19 cellular contexts compared by ENCODE assay signal in the genomic region with DNA sequence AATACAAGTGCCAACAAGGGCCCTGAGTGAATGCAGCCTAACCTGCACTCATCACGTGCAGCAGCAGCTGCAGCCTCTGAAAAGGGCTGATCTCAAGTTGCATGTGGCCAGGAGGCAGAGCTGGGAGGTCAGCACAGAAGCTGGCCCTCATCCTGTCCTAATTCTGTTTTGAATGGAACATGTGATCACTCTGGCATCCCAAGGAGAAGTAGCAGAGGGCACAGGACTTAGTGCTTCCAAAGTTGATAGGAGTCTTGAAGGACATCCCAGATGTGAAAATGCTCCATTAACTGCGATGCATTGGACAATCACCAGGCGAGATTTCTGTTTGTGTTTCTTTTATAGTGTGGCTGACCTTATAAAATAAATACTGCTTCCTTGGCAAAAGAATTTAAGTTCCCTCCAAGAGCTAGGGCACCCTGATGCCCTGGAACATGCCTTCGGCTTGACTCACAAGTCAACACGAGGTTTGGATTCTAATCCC. TPM values are rescaled to one million over a fixed set of nuclear protein-coding genes. Genes with fewer than 3 reads are reported as not detected.
A peak's percentile ranks its signal among the peaks of the same experiment; 100 is the strongest.
DNase-seq lines count a peak whose midpoint lies in the region; ATAC-seq and TF ChIP-seq lines count a peak whose summit lies in the region.
"Had no signal": no experiment of that assay in that cellular context is flagged by ENCODE, and none has a peak within 500 bp of the region (broad histone marks: within the 10 kb centered on the region; RNA-seq: fewer than 3 reads in every experiment).

No MANE protein-coding gene starts in this region.

- peak; percentile 17 for DNase-seq in AG10803 (ENCODE audit: low read depth)
- DNase-seq in HS-27A (ENCODE audit: low read depth), result peak; percentile 38
- peak; percentile 82 for DNase-seq in myocyte (ENCODE audit: low read depth)
- no peak for DNase-seq in GM13976 (ENCODE audit: low spot score)
- no peak for DNase-seq in aorta
- DNase-seq in HuH-7 (ENCODE audit: low spot score), result no peak
- DNase-seq: activated CD4-positive, alpha-beta T cell treated with anti-CD3 and anti-CD28 coated beads for 4 hours; activated CD8-positive, alpha-beta memory T cell treated with anti-CD3 and anti-CD28 coated beads, Interleukin-2, amount 50 U/mL, for 48 hours; activated gamma-delta T cell; amygdala; BE2C; cerebellar nuclear complex; left ventricle myocardium inferior; NCI-H146; testis had no signal

- H3K27ac ChIP-seq in VCaP (peak overlapping the region; percentile 46), aorta (ENCODE audit: low read depth in 1 of 2, low read length in 2 of 2) (peak overlapping the region in 1 of 2 donors; percentile 38)
- H3K27ac ChIP-seq: gastrocnemius medialis, left ventricle myocardium inferior, skin epidermis, testis had no signal

- H3K27me3 ChIP-seq in aorta (ENCODE audit: control insufficient read depth in 1 of 2, insufficient read depth in 2 of 2, low read length in 1 of 2), result no peaks in the 10 kb centered on the region
- H3K27me3 ChIP-seq: BE2C, gastrocnemius medialis, testis had no signal

- WGBS in aorta, 2 donors, result 8 to 11% methylated on average over 5 of the region's 5 CpGs

- TF ChIP-seq CTCF in AG10803 (conservative IDR thresholded peaks at IDR 0.05; ENCODE audit: low read length) (no peak), VCaP (conservative IDR thresholded peaks at IDR 0.05) (no peak), GM13976 (IDR thresholded peaks at IDR 0.05; ENCODE audit: borderline replicate concordance, control extremely low read depth, extremely low read depth, insufficient read depth, missing control alignments) (no peak)

- no peaks in the 10 kb centered on the region for H3K4me1 ChIP-seq in aorta (ENCODE audit: control insufficient read depth in 1 of 2, insufficient read depth in 2 of 2, low read length in 2 of 2)

- no peak overlapping the region for H3K4me3 ChIP-seq in AG10803 (ENCODE audit: low read length)
- no peak overlapping the region for H3K4me3 ChIP-seq in aorta (ENCODE audit: low read length in 2 of 2)
- H3K4me3 ChIP-seq: gastrocnemius medialis, left ventricle myocardium inferior, skin epidermis, testis had no signal

- in situ Hi-C loops in GM13976 (cut with MboI; ENCODE audit: low sequenced_read_pairs, unreplicated experiment), result no loop called here

- no peaks in the 10 kb centered on the region for H3K9me3 ChIP-seq in aorta (ENCODE audit: control insufficient read depth, low read length)
- H3K9me3 ChIP-seq: BE2C, gastrocnemius medialis, left ventricle myocardium inferior, testis had no signal

- ATAC-seq in aorta (ENCODE audit: low FRiP score) (no peak), HG02840 (IDR thresholded peaks at IDR 0.05; ENCODE audit: low FRiP score, unreplicated experiment) (no peak)

- intact Hi-C loops in aorta (cut with DNase I), result no loop called here

- H3K36me3 ChIP-seq in aorta (ENCODE audit: control insufficient read depth in 1 of 2, insufficient read depth in 2 of 2, low read length in 1 of 2), result no peaks in the 10 kb centered on the region
- H3K36me3 ChIP-seq: BE2C, gastrocnemius medialis, left ventricle myocardium inferior had no signal

RNA-seq across cellular contexts. Expression of a gene that starts 31.6 kb away (rescaled TPM):
- total RNA-seq in myocyte (27.5 and 29.3 TPM in 2 replicates), aorta (10 to 100 TPM; 63.6 to 68.6 TPM)
- polyA plus RNA-seq in myocyte (2012), result 7.2 TPM
- polyA plus RNA-seq in aorta, result 10 to 100 TPM; 11.0 to 13.2 TPM

RNA-seq across cellular contexts. Expression of a gene that starts 35.2 kb away (rescaled TPM):
- total RNA-seq in myocyte (13.7 and 14.3 TPM in 2 replicates), aorta (10 to 100 TPM in 1 of 2 donors, 1 to 10 TPM in 1; 7.5 to 13.1 TPM)
- polyA plus RNA-seq in myocyte (2012), result 8.9 TPM
- polyA plus RNA-seq in aorta, result 1 to 10 TPM; 1.1 to 2.3 TPM

Comparison
In these comparisons a context has a peak if more than half of its experiments do, and no peak if none do; other contexts are left out.
1. DNase-seq: peak in AG10803 (single experiment), HS-27A (single experiment) and myocyte (single experiment); none in GM13976 (single experiment), aorta (0 of 2) and HuH-7 (single experiment).